Comparison of ENCODE assay signal across 1 cellular context in the genomic region with DNA sequence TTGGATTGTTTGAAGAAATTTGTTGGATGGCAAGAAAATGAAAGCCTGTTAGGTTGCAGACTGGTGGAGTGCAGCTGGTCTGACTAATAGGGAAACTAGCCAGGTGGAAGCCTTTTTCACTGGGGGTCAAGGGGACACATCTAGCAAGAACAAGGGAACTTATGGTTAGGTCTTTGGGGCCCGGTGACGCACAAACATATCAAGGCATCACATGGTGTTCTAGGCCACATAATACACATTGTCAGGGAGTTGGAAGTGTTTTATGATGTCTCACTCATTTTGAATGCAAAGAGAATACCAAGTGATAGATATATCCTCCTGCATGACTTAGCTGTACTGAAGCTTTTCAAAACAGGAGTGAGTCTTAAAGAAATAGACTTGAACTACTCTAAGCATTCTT.
TF ChIP-seq lines count a peak whose summit lies in the region.

No MANE protein-coding gene starts in this region.

TF ChIP-seq in WTC11, 78 proteins besides CTCF, POLR2A, EP300 and RAD21 (continued from another document):
- TF ChIP-seq ZNF425 (CRISPR knock-in tag; conservative IDR thresholded peaks at IDR 0.05), result no peak
- TF ChIP-seq MAX (CRISPR knock-in tag; IDR thresholded peaks at IDR 0.05), result no peak
- no peak for TF ChIP-seq STAT6 (CRISPR knock-in tag; conservative IDR thresholded peaks at IDR 0.05; ENCODE audit: low read depth)
- TF ChIP-seq, protein P1, sequence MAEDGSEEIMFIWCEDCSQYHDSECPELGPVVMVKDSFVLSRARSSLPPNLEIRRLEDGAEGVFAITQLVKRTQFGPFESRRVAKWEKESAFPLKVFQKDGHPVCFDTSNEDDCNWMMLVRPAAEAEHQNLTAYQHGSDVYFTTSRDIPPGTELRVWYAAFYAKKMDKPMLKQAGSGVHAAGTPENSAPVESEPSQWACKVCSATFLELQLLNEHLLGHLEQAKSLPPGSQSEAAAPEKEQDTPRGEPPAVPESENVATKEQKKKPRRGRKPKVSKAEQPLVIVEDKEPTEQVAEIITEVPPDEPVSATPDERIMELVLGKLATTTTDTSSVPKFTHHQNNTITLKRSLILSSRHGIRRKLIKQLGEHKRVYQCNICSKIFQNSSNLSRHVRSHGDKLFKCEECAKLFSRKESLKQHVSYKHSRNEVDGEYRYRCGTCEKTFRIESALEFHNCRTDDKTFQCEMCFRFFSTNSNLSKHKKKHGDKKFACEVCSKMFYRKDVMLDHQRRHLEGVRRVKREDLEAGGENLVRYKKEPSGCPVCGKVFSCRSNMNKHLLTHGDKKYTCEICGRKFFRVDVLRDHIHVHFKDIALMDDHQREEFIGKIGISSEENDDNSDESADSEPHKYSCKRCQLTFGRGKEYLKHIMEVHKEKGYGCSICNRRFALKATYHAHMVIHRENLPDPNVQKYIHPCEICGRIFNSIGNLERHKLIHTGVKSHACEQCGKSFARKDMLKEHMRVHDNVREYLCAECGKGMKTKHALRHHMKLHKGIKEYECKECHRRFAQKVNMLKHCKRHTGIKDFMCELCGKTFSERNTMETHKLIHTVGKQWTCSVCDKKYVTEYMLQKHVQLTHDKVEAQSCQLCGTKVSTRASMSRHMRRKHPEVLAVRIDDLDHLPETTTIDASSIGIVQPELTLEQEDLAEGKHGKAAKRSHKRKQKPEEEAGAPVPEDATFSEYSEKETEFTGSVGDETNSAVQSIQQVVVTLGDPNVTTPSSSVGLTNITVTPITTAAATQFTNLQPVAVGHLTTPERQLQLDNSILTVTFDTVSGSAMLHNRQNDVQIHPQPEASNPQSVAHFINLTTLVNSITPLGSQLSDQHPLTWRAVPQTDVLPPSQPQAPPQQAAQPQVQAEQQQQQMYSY (CRISPR knock-in tag; IDR thresholded peaks at IDR 0.05), result no peak
- no peak for TF ChIP-seq ARID4B (CRISPR knock-in tag; IDR thresholded peaks at IDR 0.05; ENCODE audit: borderline replicate concordance)
